ENCODE assay signal across 8 cellular contexts in the genomic region with DNA sequence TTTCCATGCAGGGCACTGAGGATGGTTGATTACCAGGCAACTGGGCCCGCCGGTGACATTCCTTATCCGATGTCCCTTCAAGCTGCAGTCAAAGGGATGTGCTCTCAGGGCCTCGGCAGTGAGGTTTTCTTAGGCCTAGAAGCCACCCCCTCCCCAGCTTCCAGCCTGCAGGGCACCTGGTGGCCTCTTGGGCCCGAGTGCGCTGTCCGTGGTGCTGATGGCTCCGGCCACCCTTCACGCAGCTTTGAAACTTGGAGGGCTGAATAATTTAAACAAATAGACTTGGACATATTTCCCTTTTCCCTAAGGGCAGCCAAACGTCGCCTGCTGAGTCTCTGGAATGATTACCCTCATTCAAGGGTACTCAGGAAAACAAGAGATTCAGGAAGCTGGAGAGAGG. TPM values are rescaled to one million over a fixed set of nuclear protein-coding genes. Genes with fewer than 3 reads are reported as not detected.
DNase-seq lines count a peak whose midpoint lies in the region; ATAC-seq and TF ChIP-seq lines count a peak whose summit lies in the region.

No MANE protein-coding gene starts in this region.

- 2 to 6% methylated on average over 11 of the region's 11 CpGs for WGBS in thyroid gland, 2 donors

- peaks cover 43 to 63% of the 10 kb centered on the region in 2 donors for H3K4me1 ChIP-seq in thyroid gland

- intact Hi-C loops in thyroid gland (cut with DNase I), result no loop called here

- peak overlapping the region in 1 of 3 donors; percentile 85 for H3K27ac ChIP-seq in thyroid gland

- no peak overlapping the region for H3K4me3 ChIP-seq in thyroid gland (replicated peaks in 1 of 3)

- TF ChIP-seq CTCF in thyroid gland (IDR thresholded peaks at IDR 0.05), result peak in 4 of 6 experiments; percentile 52 to 73 (median 68)

- no peak for TF ChIP-seq POLR2A in thyroid gland (IDR thresholded peaks at IDR 0.05)

- no peaks in the 10 kb centered on the region for H3K9me3 ChIP-seq in thyroid gland

- H3K36me3 ChIP-seq in thyroid gland, result no peaks in the 10 kb centered on the region

- ATAC-seq in GM18502 (IDR thresholded peaks at IDR 0.05; ENCODE audit: poor library complexity, unreplicated experiment) (no peak), HG03139 (IDR thresholded peaks at IDR 0.05; ENCODE audit: unreplicated experiment) (no peak)

- DNase-seq in AG08395 (ENCODE audit: low spot score), result peak; percentile 73
- peak; percentile 55 for DNase-seq in GM19238 (ENCODE audit: insufficient read length, low spot score)
- peak; percentile 40 to 60 for DNase-seq in NCI-H524 (lab: John Stamatoyannopoulos, UW)
- peak; percentile 47 for DNase-seq in amniotic epithelial cell (ENCODE audit: low read depth)
- peak; percentile 91 for DNase-seq in islet precursor cell
- peak; percentile 84 to 87 for DNase-seq in thyroid gland

- no peaks in the 10 kb centered on the region for H3K27me3 ChIP-seq in thyroid gland

RNA-seq across cellular contexts. Expression of gene MLN, which starts 8.9 kb away (rescaled TPM):
- not detected for total RNA-seq in thyroid gland

RNA-seq across cellular contexts. Expression of gene LEMD2, which starts 23.7 kb away (rescaled TPM):
- total RNA-seq in thyroid gland, result 10 to 100 TPM; 50.0 to 76.6 (median 64.6) TPM
